17 cellular contexts compared by ENCODE assay signal in genomic region chr4:159551268-159551667, GRCh38.
"Had no signal": no experiment of that assay in that cellular context is flagged by ENCODE, and none has a peak within 500 bp of the region (broad histone marks: within the 10 kb centered on the region; RNA-seq: fewer than 3 reads in every experiment).

No MANE protein-coding gene starts in this region.

- H3K27ac ChIP-seq: left lung, thoracic aorta, upper lobe of left lung had no signal

- H3K36me3 ChIP-seq: left lung, thoracic aorta, upper lobe of left lung had no signal

- H3K4me3 ChIP-seq: left lung, smooth muscle cell, thoracic aorta, upper lobe of left lung had no signal

- H3K4me1 ChIP-seq: left lung, upper lobe of left lung had no signal

- H3K4me2 ChIP-seq: smooth muscle cell had no signal

- H3K9me3 ChIP-seq: left lung, thoracic aorta, upper lobe of left lung had no signal

- H3K27me3 ChIP-seq: left lung, upper lobe of left lung had no signal

- ATAC-seq: activated naive CD4-positive, alpha-beta T cell treated with anti-CD3 and anti-CD28 coated beads, Interleukin-2, amount 50 U/mL, for 72 hours; left lung; right cardiac atrium; stimulated activated effector memory CD8-positive, alpha-beta T cell treated with anti-CD3 and anti-CD28 coated beads, Interleukin-12 subunit alpha, Interleukin-12 subunit beta, amount 100 ng/mL, for 72 hours had no signal

- DNase-seq: activated CD4-positive, alpha-beta memory T cell treated with anti-CD3 and anti-CD28 coated beads for 36 hours; activated CD4-positive, alpha-beta T cell treated with anti-CD3 and anti-CD28 coated beads for 4 hours; activated gamma-delta T cell treated with Interleukin-2 at 50 U/mL for 16 hours; activated T-cell treated with anti-CD3 and anti-CD28 coated beads for 4 hours; amniotic stem cell; cortex of kidney; left lung; naive B cell; right cardiac atrium; stimulated activated CD4-positive, alpha-beta T cell treated with anti-CD3 and anti-CD28 coated beads, Interleukin-4, amount 100 ng/mL, for 1 hour; SW 1271; T-helper 2 cell; upper lobe of left lung had no signal
